Comparison of ENCODE assay signal across 8 cellular contexts in the genomic region with DNA sequence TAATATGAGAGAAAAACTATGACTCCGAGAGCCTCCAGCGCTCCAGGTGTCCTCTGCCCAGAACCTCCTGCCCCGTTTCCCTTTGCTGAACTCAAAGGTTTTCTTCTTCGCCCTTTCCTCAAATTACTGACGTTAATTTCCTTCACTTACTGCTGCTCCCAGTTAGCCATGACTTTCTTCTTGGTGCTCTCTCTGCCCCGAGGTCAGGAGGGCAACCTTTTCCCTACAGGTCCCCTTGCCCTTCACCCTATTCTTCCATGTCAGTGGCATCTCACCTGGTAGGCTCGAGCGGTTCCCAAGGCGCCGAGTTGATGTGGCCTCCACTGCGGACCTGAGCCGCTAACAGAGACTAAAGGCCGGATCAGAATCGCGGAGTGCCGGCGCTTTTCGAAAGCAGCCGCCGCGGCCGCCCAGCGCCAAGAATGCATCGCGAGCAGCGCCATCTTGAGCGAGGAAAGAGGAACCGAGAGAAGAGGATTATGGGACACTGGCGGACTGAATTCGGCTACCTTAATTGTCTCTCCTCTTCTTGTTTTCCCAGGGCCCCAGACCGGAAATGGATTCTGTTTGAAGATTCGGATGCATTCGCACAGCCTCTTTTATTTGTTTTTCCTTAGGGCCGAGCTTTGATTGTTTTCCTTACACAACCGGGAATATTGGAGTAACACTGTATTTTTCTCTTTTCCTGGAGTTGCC. TPM values are rescaled to one million over a fixed set of nuclear protein-coding genes. Genes with fewer than 3 reads are reported as not detected.
DNase-seq lines count a peak whose midpoint lies in the region; ATAC-seq lines count a peak whose summit lies in the region.

A gene (minus strand): TSS at position 454 of the 696 bp plus-strand sequence. CDS start 11 bp downstream, at position 443.

- peak within 1 kb of the TSS; percentile 76 for H3K27ac ChIP-seq in CD4-positive, CD25-positive, alpha-beta regulatory T cell (ENCODE audit: insufficient read depth, low read length, poor library complexity, severe bottlenecking)

- peak within 1 kb of the TSS; percentile 93 to 100 (median 96) for H3K4me3 Mint-ChIP-seq in CD4-positive, CD25-positive, alpha-beta regulatory T cell
- H3K4me3 Mint-ChIP-seq in memory B cell, result peak within 1 kb of the TSS; percentile 98

- ATAC-seq in CD4-positive, CD25-positive, alpha-beta regulatory T cell (ENCODE audit: low read depth in 2 of 2), result peak; percentile 84 to 86
- ATAC-seq in GM19397 (IDR thresholded peaks at IDR 0.05; ENCODE audit: unreplicated experiment) (peak; percentile 88), memory B cell (ENCODE audit: low read depth) (peak; percentile 94)

- H3K9me3 ChIP-seq in CD4-positive, CD25-positive, alpha-beta regulatory T cell (ENCODE audit: control insufficient read depth in 2 of 2, low read length in 2 of 2), result no peaks in the 10 kb centered on the region
- H3K9me3 ChIP-seq in endocrine pancreas (ENCODE audit: control insufficient read depth, low read length), result no peaks in the 10 kb centered on the region

- no peaks in the 10 kb centered on the region for H3K36me3 ChIP-seq in CD4-positive, CD25-positive, alpha-beta regulatory T cell (ENCODE audit: control insufficient read depth, insufficient read depth, low read length)
- H3K36me3 ChIP-seq in endocrine pancreas (ENCODE audit: control insufficient read depth, insufficient read depth, low read length), result no peaks in the 10 kb centered on the region

- DNase-seq in CD4-positive, CD25-positive, alpha-beta regulatory T cell, result peak; percentile 44 to 78 (median 64)
- DNase-seq in HK-2 (ENCODE audit: unreplicated experiment) (peak; percentile 59), NCI-H82 treated with DMSO at 0.1 percent for 48 hours (lab: John Stamatoyannopoulos, UW; ENCODE audit: unreplicated experiment) (peak; percentile 44), memory B cell (ENCODE audit: low spot score in 2 of 2) (peak; percentile 46)
- peak; percentile 74 for DNase-seq in activated CD8-positive, alpha-beta memory T cell treated with anti-CD3 and anti-CD28 coated beads for 24 hours
- peak; percentile 32 for DNase-seq in stimulated activated CD8-positive, alpha-beta memory T cell treated with anti-CD3 and anti-CD28 coated beads, Interleukin-12 subunit alpha, Interleukin-12 subunit beta, amount 100 ng/mL, for 1 hour (ENCODE audit: low read depth)

- peak within 1 kb of the TSS; percentile 96 to 98 (median 98) for H3K27ac Mint-ChIP-seq in CD4-positive, CD25-positive, alpha-beta regulatory T cell
- H3K27ac Mint-ChIP-seq in memory B cell, result peak within 1 kb of the TSS; percentile 99

- H3K9ac ChIP-seq in endocrine pancreas (ENCODE audit: control insufficient read depth, insufficient read depth, low read length), result peak within 1 kb of the TSS; percentile 72

- H3K4me1 ChIP-seq in CD4-positive, CD25-positive, alpha-beta regulatory T cell (ENCODE audit: control insufficient read depth, insufficient read depth, low read length, poor library complexity, severe bottlenecking), result peaks cover 5% of the 10 kb centered on the region
- peaks cover 17% of the 10 kb centered on the region for H3K4me1 ChIP-seq in endocrine pancreas (ENCODE audit: control insufficient read depth, insufficient read depth, low read length)

- H3K4me3 ChIP-seq in CD4-positive, CD25-positive, alpha-beta regulatory T cell (ENCODE audit: low read depth, low read length), result peak within 1 kb of the TSS; percentile 95
- peak within 1 kb of the TSS; percentile 90 for H3K4me3 ChIP-seq in endocrine pancreas (ENCODE audit: control insufficient read depth, insufficient read depth, low read length)

- H3K27me3 Mint-ChIP-seq in CD4-positive, CD25-positive, alpha-beta regulatory T cell, result no peaks in the 10 kb centered on the region
- no peaks in the 10 kb centered on the region for H3K27me3 Mint-ChIP-seq in memory B cell

- no peaks in the 10 kb centered on the region for H3K27me3 ChIP-seq in CD4-positive, CD25-positive, alpha-beta regulatory T cell (ENCODE audit: control insufficient read depth, insufficient read depth, low read length)
- no peaks in the 10 kb centered on the region for H3K27me3 ChIP-seq in endocrine pancreas (ENCODE audit: control insufficient read depth, insufficient read depth, low read length)

- H3K9me3 Mint-ChIP-seq in CD4-positive, CD25-positive, alpha-beta regulatory T cell, result no peaks in the 10 kb centered on the region
- no peaks in the 10 kb centered on the region for H3K9me3 Mint-ChIP-seq in memory B cell

- H3K4me1 Mint-ChIP-seq in CD4-positive, CD25-positive, alpha-beta regulatory T cell, result peaks cover 15 to 53% (median 31%) of the 10 kb centered on the region in 4 donors
- H3K4me1 Mint-ChIP-seq in memory B cell, result peaks cover 28% of the 10 kb centered on the region

- no peaks in the 10 kb centered on the region for H3K36me3 Mint-ChIP-seq in CD4-positive, CD25-positive, alpha-beta regulatory T cell
- H3K36me3 Mint-ChIP-seq in memory B cell, result no peaks in the 10 kb centered on the region

RNA-seq across cellular contexts. Expression of the gene that starts here (rescaled TPM):
- 22.1 TPM for total RNA-seq in CD4-positive, CD25-positive, alpha-beta regulatory T cell
- 10 to 100 TPM; 16.4 to 22.9 (median 18.9) TPM for polyA plus RNA-seq in CD4-positive, CD25-positive, alpha-beta regulatory T cell

Comparison
In these comparisons a context has a peak if more than half of its experiments do, and no peak if none do; other contexts are left out.
1. Peak in every context shown above with its lines: DNase-seq, ATAC-seq, H3K4me3 ChIP-seq and H3K27ac ChIP-seq.